8 cellular contexts compared by ENCODE assay signal in genomic region chr19:2089001-2089711, GRCh38. TPM values are rescaled to one million over a fixed set of nuclear protein-coding genes. Genes with fewer than 3 reads are reported as not detected.
A peak's percentile ranks its signal among the peaks of the same experiment; 100 is the strongest.
DNase-seq lines count a peak whose midpoint lies in the region; ATAC-seq and TF ChIP-seq lines count a peak whose summit lies in the region.

No MANE protein-coding gene starts in this region.

- peak overlapping the region; percentile 16 for H3K27ac ChIP-seq in CD8-positive, alpha-beta T cell (ENCODE audit: low read depth, low read length)
- peak overlapping the region; percentile 48 to 67 for H3K27ac ChIP-seq in ascending aorta

- no peaks in the 10 kb centered on the region for H3K27me3 Mint-ChIP-seq in CD8-positive, alpha-beta T cell (ENCODE audit: low read depth)
- H3K27me3 Mint-ChIP-seq in naive thymus-derived CD8-positive, alpha-beta T cell = peaks cover 0 to 2% (median 0%) of the 10 kb centered on the region in 5 donors

- no peaks in the 10 kb centered on the region for H3K36me3 ChIP-seq in CD8-positive, alpha-beta T cell (ENCODE audit: insufficient read depth, low read length)
- peaks cover 4% of the 10 kb centered on the region in 2 donors for H3K36me3 ChIP-seq in ascending aorta

- peaks cover 20% of the 10 kb centered on the region for H3K36me3 Mint-ChIP-seq in CD8-positive, alpha-beta T cell
- H3K36me3 Mint-ChIP-seq in naive thymus-derived CD8-positive, alpha-beta T cell = peaks cover 5 to 17% (median 6%) of the 10 kb centered on the region in 3 donors

- TF ChIP-seq CTCF in CD8-positive, alpha-beta T cell (IDR thresholded peaks at IDR 0.05) = no peak
- TF ChIP-seq CTCF in ascending aorta (IDR thresholded peaks at IDR 0.05) = no peak

- no peaks in the 10 kb centered on the region for H3K9me3 ChIP-seq in CD8-positive, alpha-beta T cell (ENCODE audit: low read length)
- no peaks in the 10 kb centered on the region for H3K9me3 ChIP-seq in ascending aorta

- peaks cover 82% of the 10 kb centered on the region for H3K4me1 ChIP-seq in CD8-positive, alpha-beta T cell (ENCODE audit: insufficient read depth, low read length)
- peaks cover 7 to 22% of the 10 kb centered on the region in 2 donors for H3K4me1 ChIP-seq in ascending aorta

- no peaks in the 10 kb centered on the region for H3K9me3 Mint-ChIP-seq in CD8-positive, alpha-beta T cell
- peaks cover 0 to 4% (median 0%) of the 10 kb centered on the region in 9 donors for H3K9me3 Mint-ChIP-seq in naive thymus-derived CD8-positive, alpha-beta T cell

- peak overlapping the region; percentile 88 for H3K27ac Mint-ChIP-seq in CD8-positive, alpha-beta T cell
- peak overlapping the region; percentile 83 to 98 (median 92) for H3K27ac Mint-ChIP-seq in naive thymus-derived CD8-positive, alpha-beta T cell

- H3K4me3 Mint-ChIP-seq in CD8-positive, alpha-beta T cell = peak overlapping the region; percentile 3
- peak overlapping the region; percentile 12 to 98 (median 74) for H3K4me3 Mint-ChIP-seq in naive thymus-derived CD8-positive, alpha-beta T cell

- CTCF ChIA-PET in CD8-positive, alpha-beta T cell (lab: Charles Lee) = interaction anchor here (0.7 to 2.6 kb wide), 2 partner anchors 19 to 37 kb away, joined by 3 to 17 read pairs; no protein-coding TSS in a partner anchor

- intact Hi-C loops in CD8-positive, alpha-beta T cell (cut with DNase I, micrococcal nuclease) = loop anchor here in 1 of 2 experiments (10.0 kb wide), 1 partner anchor 814 kb away; the partner anchor contains the start of gene FAM174C
- intact Hi-C loops in ascending aorta (cut with DNase I) = no loop called here

- H3K27me3 ChIP-seq in CD8-positive, alpha-beta T cell (ENCODE audit: insufficient read depth, low read length) = no peaks in the 10 kb centered on the region
- H3K27me3 ChIP-seq in ascending aorta = no peaks in the 10 kb centered on the region

- POLR2A ChIA-PET in CD8-positive, alpha-beta T cell (lab: Charles Lee) = no interaction called here
- POLR2A ChIA-PET in naive thymus-derived CD8-positive, alpha-beta T cell (lab: Charles Lee) = interaction anchor here (1.1 to 7.5 kb wide), 6 partner anchors 8 to 387 kb away, joined by 3 to 72 read pairs (median 4); partner anchors contain the start of gene MKNK2

- H3K4me3 ChIP-seq in CD8-positive, alpha-beta T cell (ENCODE audit: low read depth, low read length) = no peak overlapping the region
- H3K4me3 ChIP-seq in ascending aorta = no peak overlapping the region

- H3K4me1 Mint-ChIP-seq in CD8-positive, alpha-beta T cell (ENCODE audit: low read depth) = peaks cover 74% of the 10 kb centered on the region
- peaks cover 39 to 82% (median 72%) of the 10 kb centered on the region in 4 donors for H3K4me1 Mint-ChIP-seq in naive thymus-derived CD8-positive, alpha-beta T cell

- ATAC-seq in CD8-positive, alpha-beta T cell = no peak
- ATAC-seq in naive thymus-derived CD8-positive, alpha-beta T cell = no peak
- no peak for ATAC-seq in GM18517 (IDR thresholded peaks at IDR 0.05; ENCODE audit: unreplicated experiment)

- DNase-seq in CD8-positive, alpha-beta T cell = no peak
- DNase-seq in HT1080 (ENCODE audit: low read depth) = peak; percentile 70
- no peak for DNase-seq in ascending aorta (ENCODE audit: low spot score in 2 of 2)
- no peak for DNase-seq in naive thymus-derived CD8-positive, alpha-beta T cell
- no peak for DNase-seq in anterior cingulate cortex (lab: John Stamatoyannopoulos, UW)
- DNase-seq in cortex of kidney (lab: John Stamatoyannopoulos, UW) = no peak
- no peak for DNase-seq in SIG-M5 (lab: John Stamatoyannopoulos, UW)

RNA-seq across cellular contexts. Expression of gene MOB3A, which starts 7.0 kb away (rescaled TPM):
- 10 to 100 TPM; 76.7 to 80.0 TPM for total RNA-seq in CD8-positive, alpha-beta T cell
- 14.8 and 25.0 TPM in 2 replicates for total RNA-seq in HT1080 (2014; rRNA removed; shearing (Covaris generic))
- polyA plus RNA-seq in HT1080 (2015; cell fraction: cytosol; rRNA removed) = 34.6 and 35.6 TPM in 2 replicates
- 23.7 and 30.2 TPM in 2 replicates for polyA plus RNA-seq in HT1080 (2015; cell fraction: nucleus; rRNA removed)
- total RNA-seq in ascending aorta = 44.4 TPM
- total RNA-seq in naive thymus-derived CD8-positive, alpha-beta T cell = 100 to 1,000 TPM in 1 of 2 experiments, 10 to 100 TPM in 1; 94.0 to 101 TPM
- 10 to 100 TPM; 40.5 to 90.4 (median 53.1) TPM for polyA plus RNA-seq in naive thymus-derived CD8-positive, alpha-beta T cell

RNA-seq across cellular contexts. Expression of gene IZUMO4, which starts 7.6 kb away (rescaled TPM):
- 10 to 100 TPM; 11.9 to 15.3 TPM for total RNA-seq in CD8-positive, alpha-beta T cell
- 1.7 and 2.8 TPM in 2 replicates for total RNA-seq in HT1080 (2014; rRNA removed; shearing (Covaris generic))
- polyA plus RNA-seq in HT1080 (2015; cell fraction: cytosol; rRNA removed) = 0.93 and 2.0 TPM in 2 replicates
- 9.6 and 12.8 TPM in 2 replicates for polyA plus RNA-seq in HT1080 (2015; cell fraction: nucleus; rRNA removed)
- not detected for total RNA-seq in ascending aorta
- total RNA-seq in naive thymus-derived CD8-positive, alpha-beta T cell = 10 to 100 TPM; 16.6 to 18.7 TPM
- 1 to 10 TPM in 1 of 3 donors, under 1 TPM in 2; 0.26 to 1.4 (median 0.85) TPM for polyA plus RNA-seq in naive thymus-derived CD8-positive, alpha-beta T cell

RNA-seq across cellular contexts. Expression of gene MKNK2, which starts 38.1 kb away (rescaled TPM):
- 100 to 1,000 TPM; 453 to 455 TPM for total RNA-seq in CD8-positive, alpha-beta T cell
- 91.4 and 112 TPM in 2 replicates for total RNA-seq in HT1080 (2014; rRNA removed; shearing (Covaris generic))
- polyA plus RNA-seq in HT1080 (2015; cell fraction: cytosol; rRNA removed) = 94.0 and 102 TPM in 2 replicates
- 97.8 and 103 TPM in 2 replicates for polyA plus RNA-seq in HT1080 (2015; cell fraction: nucleus; rRNA removed)
- total RNA-seq in ascending aorta = 228 TPM
- total RNA-seq in naive thymus-derived CD8-positive, alpha-beta T cell = 100 to 1,000 TPM; 171 to 176 TPM
- 10 to 100 TPM; 26.1 to 47.1 (median 30.2) TPM for polyA plus RNA-seq in naive thymus-derived CD8-positive, alpha-beta T cell
